Comparison of ENCODE assay signal across 14 cellular contexts in the genomic region with DNA sequence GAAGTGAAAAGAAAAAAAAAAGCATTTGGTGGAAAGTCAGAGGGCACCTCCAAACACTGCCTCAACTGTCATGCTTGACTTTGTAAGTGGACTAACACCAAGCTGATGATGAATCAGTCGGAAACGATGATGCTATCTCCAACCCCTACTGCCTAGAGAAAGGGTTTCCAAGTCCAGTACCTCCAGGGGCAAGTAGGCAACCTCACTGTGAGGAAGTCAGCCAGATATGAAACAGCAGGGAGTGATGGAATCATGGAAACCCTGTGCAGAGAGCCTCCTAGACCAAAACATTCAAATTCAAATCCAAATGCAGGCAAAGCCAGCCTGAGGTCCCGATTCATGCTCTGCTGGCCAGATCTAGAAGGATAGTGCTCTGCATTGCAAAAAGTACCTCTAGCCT.
DNase-seq lines count a peak whose midpoint lies in the region; ATAC-seq, FAIRE-seq and TF ChIP-seq lines count a peak whose summit lies in the region.
"Had no signal": no experiment of that assay in that cellular context is flagged by ENCODE, and none has a peak within 500 bp of the region (broad histone marks: within the 10 kb centered on the region; RNA-seq: fewer than 3 reads in every experiment).

No MANE protein-coding gene starts in this region.

- peak overlapping the region in 8 of 12 donors; percentile 29 to 85 (median 72) for H3K27ac ChIP-seq in heart left ventricle
- H3K27ac ChIP-seq in right atrium auricular region, result peak overlapping the region in 1 of 2 donors; percentile 58
- H3K27ac ChIP-seq in K562 (ENCODE audit: extremely low read depth, low read depth, low read length), result no peak overlapping the region
- H3K27ac ChIP-seq in muscle layer of colon (ENCODE audit: low read depth, low read length), result peak overlapping the region; percentile 64
- peak overlapping the region; percentile 87 for H3K27ac ChIP-seq in vagina

- no peak overlapping the region for H3K4me3 ChIP-seq in heart left ventricle
- no peak overlapping the region for H3K4me3 ChIP-seq in right atrium auricular region
- no peak overlapping the region for H3K4me3 ChIP-seq in K562
- no peak overlapping the region for H3K4me3 ChIP-seq in muscle layer of colon (ENCODE audit: low read depth in 1 of 2, low read length in 2 of 2)
- no peak overlapping the region for H3K4me3 ChIP-seq in vagina
- H3K4me3 ChIP-seq: adrenal gland had no signal

- H3K4me1 Mint-ChIP-seq in activated CD4-positive, alpha-beta T cell treated with anti-CD3 and anti-CD28 coated beads, Interleukin-2, amount 10 ng/mL, durations not matched to agents 24 days and 14 days, result peaks cover 27% of the 10 kb centered on the region

- H3K79me2 ChIP-seq in K562 (ENCODE audit: control insufficient read depth, insufficient read depth, low read length), result no peaks in the 10 kb centered on the region

- BruUV-seq in K562 (replicated peaks; lab: Mats Ljungman, UMichigan), result no TSS peak

- H3K4me3 Mint-ChIP-seq in activated CD4-positive, alpha-beta T cell treated with anti-CD3 and anti-CD28 coated beads, Interleukin-2, amount 10 ng/mL, durations not matched to agents 24 days and 14 days, result no peak overlapping the region
- H3K4me3 Mint-ChIP-seq: nephron had no signal

- TF ChIP-seq CTCF in heart left ventricle (IDR thresholded peaks at IDR 0.05), result no peak
- TF ChIP-seq CTCF in right atrium auricular region (IDR thresholded peaks at IDR 0.05), result no peak
- TF ChIP-seq CTCF in K562 (IDR thresholded peaks at IDR 0.05 in 2 of 3, conservative IDR thresholded peaks at IDR 0.05 in 1 of 3; ENCODE audit: insufficient read depth in 2 of 3, low read depth in 1 of 3, low read length in 3 of 3), result no peak
- TF ChIP-seq CTCF in vagina (IDR thresholded peaks at IDR 0.05), result no peak

- POLR2A ChIA-PET in K562 (lab: Yijun Ruan, JAX), result no interaction called here

- peaks cover 2 to 45% (median 33%) of the 10 kb centered on the region in 12 donors for H3K4me1 ChIP-seq in heart left ventricle
- peaks cover 0 to 40% of the 10 kb centered on the region in 2 donors for H3K4me1 ChIP-seq in right atrium auricular region
- peaks cover 0 to 35% of the 10 kb centered on the region in 2 experiments; a peak in 4 of 5 replicates for H3K4me1 ChIP-seq in K562 (replicated peaks in 1 of 2; ENCODE audit: control insufficient read depth in 2 of 2, insufficient read depth in 2 of 2, low read length in 2 of 2)
- peaks cover 60% of the 10 kb centered on the region for H3K4me1 ChIP-seq in muscle layer of colon (ENCODE audit: insufficient read depth, low read length)
- peaks cover 33% of the 10 kb centered on the region for H3K4me1 ChIP-seq in vagina

- peaks cover 8% of the 10 kb centered on the region for H3K36me3 Mint-ChIP-seq in activated CD4-positive, alpha-beta T cell treated with anti-CD3 and anti-CD28 coated beads, Interleukin-2, amount 10 ng/mL, durations not matched to agents 24 days and 14 days (ENCODE audit: low read depth)

- WGBS in heart left ventricle, 4 donors, result 85 to 95% (median 92%) methylated on average over 3 of the region's 3 CpGs
- WGBS in K562 (ENCODE audit: insufficient coverage, low coverage, missing lambda C conversion rate), result 3% methylated on average over 3 of the region's 3 CpGs

- no peak overlapping the region for H3K9ac ChIP-seq in K562 (ENCODE audit: insufficient read depth in 1 of 2, low read depth in 2 of 2, low read length in 2 of 2)
- no peak overlapping the region for H3K9ac ChIP-seq in muscle layer of colon (ENCODE audit: low read length)

- no peak overlapping the region for H2AFZ ChIP-seq in K562 (ENCODE audit: low read depth, low read length)

- H3K27ac Mint-ChIP-seq in activated CD4-positive, alpha-beta T cell treated with anti-CD3 and anti-CD28 coated beads, Interleukin-2, amount 10 ng/mL, durations not matched to agents 24 days and 14 days, result no peak overlapping the region

- in situ Hi-C loops in K562 (cut with MboI), result no loop called here

- H3K27me3 Mint-ChIP-seq in activated CD4-positive, alpha-beta T cell treated with anti-CD3 and anti-CD28 coated beads, Interleukin-2, amount 10 ng/mL, durations not matched to agents 24 days and 14 days, result peaks cover 1% of the 10 kb centered on the region

- no peak for DNase-seq in heart left ventricle
- DNase-seq in right atrium auricular region (ENCODE audit: low spot score), result no peak
- peak in 1 of 4 experiments; percentile 13 for DNase-seq in K562 (ENCODE audit: extremely low read depth in 1 of 4, low spot score in 3 of 4)
- DNase-seq in vagina (ENCODE audit: extremely low spot score in 2 of 2), result no peak
- no peak for DNase-seq in activated CD4-positive, alpha-beta T cell treated with anti-CD3 and anti-CD28 coated beads, Interleukin-2, amount 10 ng/mL, durations not matched to agents 24 days and 14 days
- no peak for DNase-seq in HuH-7.5 (ENCODE audit: low spot score)
- DNase-seq: activated T-cell treated with anti-CD3 and anti-CD28 coated beads, Interleukin-2, amount 50 U/mL, for 1 hour; effector memory CD4-positive, alpha-beta T cell; NCI-H1105; T-helper 1 cell had no signal

- H3K27me3 ChIP-seq in heart left ventricle, result no peaks in the 10 kb centered on the region
- H3K27me3 ChIP-seq in right atrium auricular region, result no peaks in the 10 kb centered on the region
- no peaks in the 10 kb centered on the region; a peak in 1 of 5 replicates for H3K27me3 ChIP-seq in K562 (ENCODE audit: control insufficient read depth in 2 of 2, insufficient read depth in 2 of 2, low read length in 2 of 2)
- no peaks in the 10 kb centered on the region for H3K27me3 ChIP-seq in muscle layer of colon (ENCODE audit: control insufficient read depth in 1 of 2, insufficient read depth in 2 of 2, low read length in 2 of 2)
- no peaks in the 10 kb centered on the region for H3K27me3 ChIP-seq in vagina
- H3K27me3 ChIP-seq: adrenal gland had no signal

- TF ChIP-seq RAD21 in K562 (CRISPR knock-in tag; conservative IDR thresholded peaks at IDR 0.05 in 1 of 2, IDR thresholded peaks at IDR 0.05 in 1 of 2), result no peak

- no peak for TF ChIP-seq EP300 in K562 (IDR thresholded peaks at IDR 0.05; ENCODE audit: low read length)

- H3K9me3 ChIP-seq in heart left ventricle, result no peaks in the 10 kb centered on the region
- H3K9me3 ChIP-seq in right atrium auricular region, result no peaks in the 10 kb centered on the region
- no peaks in the 10 kb centered on the region for H3K9me3 ChIP-seq in K562 (replicated peaks; ENCODE audit: control insufficient read depth, insufficient read depth, low read depth, low read length)
- no peaks in the 10 kb centered on the region for H3K9me3 ChIP-seq in muscle layer of colon (ENCODE audit: low read length)
- H3K9me3 ChIP-seq in vagina, result no peaks in the 10 kb centered on the region
- H3K9me3 ChIP-seq: adrenal gland had no signal

- H3K9me3 Mint-ChIP-seq in activated CD4-positive, alpha-beta T cell treated with anti-CD3 and anti-CD28 coated beads, Interleukin-2, amount 10 ng/mL, durations not matched to agents 24 days and 14 days, result peaks cover 7% of the 10 kb centered on the region
- H3K9me3 Mint-ChIP-seq: nephron had no signal

- H4K20me1 ChIP-seq in K562 (replicated peaks; ENCODE audit: control insufficient read depth, insufficient read depth, low read length), result no peaks in the 10 kb centered on the region

- CTCF ChIA-PET in K562 (lab: Yijun Ruan, JAX; ENCODE audit: low intra/inter-chr PET ratio), result no interaction called here

- no peak overlapping the region for H3K4me2 ChIP-seq in K562 (ENCODE audit: insufficient read depth, low read length)

- FAIRE-seq in K562 (lab: Jason Lieb, UNC), result no peak

- intact Hi-C loops in heart left ventricle (cut with DNase I), result loop anchor here in 1 of 10 donors (5.0 kb wide), 1 partner anchor 35 kb away; no protein-coding TSS in a partner anchor
- intact Hi-C loops in K562 (cut with micrococcal nuclease), result no loop called here
- intact Hi-C loops in vagina (cut with DNase I), result loop anchor here (5.0 to 10.0 kb wide), 3 partner anchors 35 to 218 kb away; no protein-coding TSS in a partner anchor
- intact Hi-C loops in activated CD4-positive, alpha-beta T cell treated with anti-CD3 and anti-CD28 coated beads, Interleukin-2, amount 10 ng/mL, durations not matched to agents 24 days and 14 days (cut with micrococcal nuclease), result no loop called here

- H3K36me3 ChIP-seq in heart left ventricle (no peaks in the 10 kb centered on the region), right atrium auricular region (no peaks in the 10 kb centered on the region), K562 (ENCODE audit: control insufficient read depth, insufficient read depth, low read length) (no peaks in the 10 kb centered on the region), muscle layer of colon (ENCODE audit: insufficient read depth, low read length) (no peaks in the 10 kb centered on the region), vagina (no peaks in the 10 kb centered on the region)
- H3K36me3 ChIP-seq: adrenal gland had no signal

- H3K9me1 ChIP-seq in K562 (ENCODE audit: control insufficient read depth, insufficient read depth, low read length), result no peaks in the 10 kb centered on the region

- no peak for TF ChIP-seq POLR2A in heart left ventricle (IDR thresholded peaks at IDR 0.05)
- no peak for TF ChIP-seq POLR2A in K562 (conservative IDR thresholded peaks at IDR 0.05)
- no peak for TF ChIP-seq POLR2A in vagina (IDR thresholded peaks at IDR 0.05)

- ATAC-seq in heart left ventricle (no peak), K562 (no peak; the same call in 2 of the 3 replicates), GM18870 (IDR thresholded peaks at IDR 0.05; ENCODE audit: unreplicated experiment) (no peak)
